15 cellular contexts compared by ENCODE assay signal in genomic region chr1:198880397-198880796, GRCh38.
DNase-seq lines count a peak whose midpoint lies in the region; ATAC-seq and TF ChIP-seq lines count a peak whose summit lies in the region.
"Had no signal": no experiment of that assay in that cellular context is flagged by ENCODE, and none has a peak within 500 bp of the region (broad histone marks: within the 10 kb centered on the region; RNA-seq: fewer than 3 reads in every experiment).

No MANE protein-coding gene starts in this region.

- no peaks in the 10 kb centered on the region for H4K20me1 ChIP-seq in PC-3 (ENCODE audit: low read length)

- CTCF ChIA-PET in activated CD4-positive, alpha-beta T cell treated with anti-CD3 and anti-CD28 coated beads for 36 hours (lab: Charles Lee): interaction anchor here (1.7 kb wide), 1 partner anchor 17 kb away, joined by 3 read pairs; no protein-coding TSS in a partner anchor
- CTCF ChIA-PET in PC-3 (lab: Charles Lee): no interaction called here

- intact Hi-C loops in activated CD4-positive, alpha-beta T cell treated with anti-CD3 and anti-CD28 coated beads for 36 hours (cut with DNase I, micrococcal nuclease): loop anchor here (5.0 to 10.0 kb wide), 4 partner anchors 37 to 1103 kb away; partner anchors contain the start of gene DENND1B (in 1 of the 2)
- intact Hi-C loops in PC-3 (cut with micrococcal nuclease): no loop called here

- no peak for DNase-seq in activated CD4-positive, alpha-beta T cell treated with anti-CD3 and anti-CD28 coated beads for 36 hours
- no peak for DNase-seq in activated CD4-positive, alpha-beta T cell treated with anti-CD3 and anti-CD28 coated beads, Interleukin-2, amount 50 U/mL, for 1 hour
- no peak for DNase-seq in PC-3
- DNase-seq in choroid plexus epithelial cell (ENCODE audit: low read depth): peak; percentile 96
- DNase-seq in osteocyte (ENCODE audit: extremely low spot score, unreplicated experiment): no peak
- DNase-seq in stimulated activated CD4-positive, alpha-beta T cell treated with anti-CD3 and anti-CD28 coated beads, Interleukin-2, amount 100 ng/mL, for 24 hours: no peak
- DNase-seq in middle frontal gyrus (ENCODE audit: extremely low spot score, low spot score): no peak
- DNase-seq in NCI-H146 (lab: John Stamatoyannopoulos, UW): no peak
- DNase-seq: anterior cingulate cortex; effector CD8-positive, alpha-beta T cell; heart right ventricle; NCI-H524 treated with DMSO at 0.1 percent for 48 hours had no signal

- H3K9ac ChIP-seq in PC-3 (ENCODE audit: low read length): peak overlapping the region; percentile 12; the same call in 1 of the 2 replicates
- H3K9ac ChIP-seq: neural progenitor cell had no signal

- H3K27ac Mint-ChIP-seq in activated CD4-positive, alpha-beta T cell treated with anti-CD3 and anti-CD28 coated beads for 36 hours: peak overlapping the region; percentile 19
- H3K27ac Mint-ChIP-seq in osteocyte (ENCODE audit: unreplicated experiment): peak overlapping the region; percentile 84
- H3K27ac Mint-ChIP-seq: neural progenitor cell had no signal

- no peak for TF ChIP-seq CTCF in PC-3 (conservative IDR thresholded peaks at IDR 0.05; ENCODE audit: low read depth, low read length)
- TF ChIP-seq CTCF in choroid plexus epithelial cell (conservative IDR thresholded peaks at IDR 0.05; ENCODE audit: low read depth, low read length): no peak
- TF ChIP-seq CTCF in osteocyte (IDR thresholded peaks at IDR 0.05): no peak

- H3K4me1 Mint-ChIP-seq in activated CD4-positive, alpha-beta T cell treated with anti-CD3 and anti-CD28 coated beads for 36 hours: peaks cover 28% of the 10 kb centered on the region
- peaks cover 53% of the 10 kb centered on the region for H3K4me1 Mint-ChIP-seq in osteocyte (ENCODE audit: unreplicated experiment)

- H3K36me3 Mint-ChIP-seq in activated CD4-positive, alpha-beta T cell treated with anti-CD3 and anti-CD28 coated beads for 36 hours (ENCODE audit: low read depth): peaks cover 17% of the 10 kb centered on the region
- peaks cover 31% of the 10 kb centered on the region for H3K36me3 Mint-ChIP-seq in osteocyte (ENCODE audit: unreplicated experiment)

- 0 out of 2 replicates have a peak overlapping the region, but pooled peaks have one; percentile 45 for H3K4me2 ChIP-seq in PC-3 (ENCODE audit: low read length)
- H3K4me2 ChIP-seq: neural progenitor cell had no signal

- H3K4me3 ChIP-seq in PC-3 (ENCODE audit: low read length) (no peak overlapping the region), choroid plexus epithelial cell (ENCODE audit: low read depth, low read length) (no peak overlapping the region)
- H3K4me3 ChIP-seq: heart right ventricle, neural progenitor cell, tibial nerve had no signal

- POLR2A ChIA-PET in activated CD4-positive, alpha-beta T cell treated with anti-CD3 and anti-CD28 coated beads for 36 hours (lab: Charles Lee): interaction anchor here (0.6 kb wide), 1 partner anchor 39 kb away, joined by 3 read pairs; no protein-coding TSS in a partner anchor
- POLR2A ChIA-PET in PC-3 (lab: Charles Lee; ENCODE audit: unreplicated experiment): no interaction called here

- H3K9me3 ChIP-seq in PC-3 (ENCODE audit: low read length): no peaks in the 10 kb centered on the region
- H3K9me3 ChIP-seq: heart right ventricle, tibial nerve had no signal

- no peaks in the 10 kb centered on the region for H3K36me3 ChIP-seq in PC-3 (ENCODE audit: low read depth, low read length)
- H3K36me3 ChIP-seq: neural progenitor cell, tibial nerve had no signal

- no TSS peak for BruUV-seq in PC-3 (replicated peaks; lab: Mats Ljungman, UMichigan)

- no peaks in the 10 kb centered on the region for H3K9me3 Mint-ChIP-seq in activated CD4-positive, alpha-beta T cell treated with anti-CD3 and anti-CD28 coated beads for 36 hours (ENCODE audit: low read depth)
- H3K9me3 Mint-ChIP-seq in osteocyte (ENCODE audit: unreplicated experiment): no peaks in the 10 kb centered on the region
- H3K9me3 Mint-ChIP-seq: neural progenitor cell had no signal

- no peaks in the 10 kb centered on the region for H3K9me2 ChIP-seq in PC-3 (replicated peaks; ENCODE audit: low read length)

- no peaks in the 10 kb centered on the region for H3K27me3 Mint-ChIP-seq in activated CD4-positive, alpha-beta T cell treated with anti-CD3 and anti-CD28 coated beads for 36 hours
- H3K27me3 Mint-ChIP-seq in osteocyte (ENCODE audit: unreplicated experiment): no peaks in the 10 kb centered on the region

- H3K4me1 ChIP-seq in PC-3 (ENCODE audit: insufficient read depth, low read length): peaks cover 13% of the 10 kb centered on the region
- H3K4me1 ChIP-seq: neural progenitor cell had no signal

- H3K4me3 Mint-ChIP-seq in activated CD4-positive, alpha-beta T cell treated with anti-CD3 and anti-CD28 coated beads for 36 hours: no peak overlapping the region
- no peak overlapping the region for H3K4me3 Mint-ChIP-seq in osteocyte (ENCODE audit: unreplicated experiment)
- H3K4me3 Mint-ChIP-seq: neural progenitor cell had no signal

- H2AFZ ChIP-seq in PC-3 (ENCODE audit: low read length): no peak overlapping the region
- H2AFZ ChIP-seq: neural progenitor cell had no signal

- H3F3A ChIP-seq in PC-3 (ENCODE audit: low read length, unreplicated experiment): no peaks in the 10 kb centered on the region

- H3K27me3 ChIP-seq in PC-3 (ENCODE audit: low read length): no peaks in the 10 kb centered on the region
- H3K27me3 ChIP-seq: heart right ventricle, neural progenitor cell, tibial nerve had no signal

- H3K79me2 ChIP-seq in PC-3 (ENCODE audit: low read length): no peaks in the 10 kb centered on the region

- no peak for ATAC-seq in activated CD4-positive, alpha-beta T cell treated with anti-CD3 and anti-CD28 coated beads for 36 hours
- no peak for ATAC-seq in PC-3
- ATAC-seq: left lobe of liver had no signal

- peak overlapping the region; percentile 79 for H3K27ac ChIP-seq in PC-3 (ENCODE audit: low read length)
- H3K27ac ChIP-seq: neural progenitor cell had no signal
